In the genomic region with DNA sequence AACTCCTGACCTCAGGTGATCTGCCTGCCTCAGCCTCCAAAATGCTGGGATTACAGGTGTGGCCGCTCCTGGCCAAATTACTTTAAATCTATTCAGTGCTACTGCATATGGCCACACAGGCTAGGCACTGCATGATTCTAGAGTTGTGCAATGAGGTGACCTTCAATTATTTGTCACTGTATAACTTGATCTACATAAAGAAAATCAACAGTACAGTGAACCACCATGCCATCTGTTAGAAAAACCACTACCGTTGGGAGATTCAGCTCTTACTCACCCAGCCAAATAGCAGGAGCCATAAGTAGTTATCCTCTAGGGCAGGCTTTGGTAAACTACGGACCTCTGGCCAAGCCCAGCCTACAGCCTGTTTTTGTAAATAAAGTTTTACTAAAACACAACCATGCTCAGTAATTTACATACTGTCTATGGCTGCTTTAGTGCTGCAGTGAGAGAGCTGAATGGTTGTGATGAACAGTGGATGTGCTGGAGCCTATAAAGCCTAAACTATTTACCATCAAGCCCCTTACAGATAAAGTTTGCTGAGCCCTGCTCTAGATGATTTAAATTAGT, we compare ENCODE assay signal across 22 cellular contexts.
"Had no signal": no experiment of that assay in that cellular context is flagged by ENCODE, and none has a peak within 500 bp of the region (broad histone marks: within the 10 kb centered on the region; RNA-seq: fewer than 3 reads in every experiment).

No MANE protein-coding gene starts in this region.

- H3K4me3 Mint-ChIP-seq: activated CD4-positive, alpha-beta T cell treated with anti-CD3 and anti-CD28 coated beads, Interleukin-2, amount 10 ng/mL, durations not matched to agents 7 days and 5 days; activated CD8-positive, alpha-beta T cell treated with anti-CD3 and anti-CD28 coated beads, Interleukin-2, amount 10 ng/mL, durations not matched to agents 7 days and 5 days; activated naive CD4-positive, alpha-beta T cell treated with anti-CD3 and anti-CD28 coated beads, Interleukin-2, amount 50 U/mL, for 24 hours; activated T-helper 1 cell treated with anti-CD3 and anti-CD28 coated beads, Interleukin-12 subunit alpha, Interleukin-12 subunit beta, Interleukin-2, Interleukin-4 antibody, amounts not matched to agents 30 ng/mL and 10 ng/mL and 1 ng/mL, durations not matched to agents 14 hours and 24 hours and 36 hours; endodermal cell; mesothelial cell of epicardium; natural killer cell had no signal

- H3K27me3 ChIP-seq: body of pancreas, cardiac muscle cell, hepatocyte, upper lobe of left lung had no signal

- DNase-seq: activated CD4-positive, alpha-beta T cell treated with anti-CD3 and anti-CD28 coated beads, Interleukin-2, amount 10 ng/mL, durations not matched to agents 7 days and 5 days; activated CD8-positive, alpha-beta T cell treated with anti-CD3 and anti-CD28 coated beads, Interleukin-2, amount 10 ng/mL, durations not matched to agents 7 days and 5 days; activated gamma-delta T cell treated with Interleukin-2 at 50 U/mL for 16 hours; anterior cingulate cortex; body of pancreas; cortex of kidney; endodermal cell; left ventricle myocardium inferior; natural killer cell; retina; stimulated activated CD4-positive, alpha-beta T cell treated with anti-CD3 and anti-CD28 coated beads, Interleukin-4, amount 100 ng/mL, for 24 hours; stimulated activated naive CD4-positive, alpha-beta T cell treated with Interleukin-2 at 50 U/mL for 16 hours; upper lobe of left lung had no signal

- H3K9me3 ChIP-seq: body of pancreas, left ventricle myocardium inferior, thoracic aorta, upper lobe of left lung had no signal

- H3K9me3 Mint-ChIP-seq: activated CD4-positive, alpha-beta T cell treated with anti-CD3 and anti-CD28 coated beads, Interleukin-2, amount 10 ng/mL, durations not matched to agents 7 days and 5 days; activated naive CD4-positive, alpha-beta T cell treated with anti-CD3 and anti-CD28 coated beads, Interleukin-2, amount 50 U/mL, for 24 hours; activated T-helper 1 cell treated with anti-CD3 and anti-CD28 coated beads, Interleukin-12 subunit alpha, Interleukin-12 subunit beta, Interleukin-2, Interleukin-4 antibody, amounts not matched to agents 30 ng/mL and 10 ng/mL and 1 ng/mL, durations not matched to agents 14 hours and 24 hours and 36 hours; endodermal cell; mesothelial cell of epicardium; natural killer cell had no signal

- H3K27ac ChIP-seq: body of pancreas, hepatocyte, left ventricle myocardium inferior, thoracic aorta, upper lobe of left lung, VCaP had no signal

- ATAC-seq: activated CD4-positive, CD25-positive, alpha-beta regulatory T cell treated with anti-CD3 and anti-CD28 coated beads, Interleukin-2, amount 50 U/mL, for 24 hours; activated CD8-positive, alpha-beta T cell treated with anti-CD3 and anti-CD28 coated beads, Interleukin-2, amount 10 ng/mL, durations not matched to agents 7 days and 5 days; body of pancreas; natural killer cell had no signal

- H3K36me3 Mint-ChIP-seq: activated naive CD4-positive, alpha-beta T cell treated with anti-CD3 and anti-CD28 coated beads, Interleukin-2, amount 50 U/mL, for 24 hours; mesothelial cell of epicardium; natural killer cell had no signal

- H3K4me1 Mint-ChIP-seq: activated CD4-positive, alpha-beta T cell treated with anti-CD3 and anti-CD28 coated beads, Interleukin-2, amount 10 ng/mL, durations not matched to agents 7 days and 5 days; activated naive CD4-positive, alpha-beta T cell treated with anti-CD3 and anti-CD28 coated beads, Interleukin-2, amount 50 U/mL, for 24 hours; mesothelial cell of epicardium; natural killer cell had no signal

- H3K4me3 ChIP-seq: body of pancreas, cardiac muscle cell, hepatocyte, left ventricle myocardium inferior, thoracic aorta, upper lobe of left lung had no signal

- H3K27ac Mint-ChIP-seq: activated CD8-positive, alpha-beta T cell treated with anti-CD3 and anti-CD28 coated beads, Interleukin-2, amount 10 ng/mL, durations not matched to agents 7 days and 5 days; activated naive CD4-positive, alpha-beta T cell treated with anti-CD3 and anti-CD28 coated beads, Interleukin-2, amount 50 U/mL, for 24 hours; activated T-helper 1 cell treated with anti-CD3 and anti-CD28 coated beads, Interleukin-12 subunit alpha, Interleukin-12 subunit beta, Interleukin-2, Interleukin-4 antibody, amounts not matched to agents 30 ng/mL and 10 ng/mL and 1 ng/mL, durations not matched to agents 14 hours and 24 hours and 36 hours; endodermal cell; mesothelial cell of epicardium; natural killer cell; progenitor cell of endocrine pancreas had no signal
